In the genomic region with DNA sequence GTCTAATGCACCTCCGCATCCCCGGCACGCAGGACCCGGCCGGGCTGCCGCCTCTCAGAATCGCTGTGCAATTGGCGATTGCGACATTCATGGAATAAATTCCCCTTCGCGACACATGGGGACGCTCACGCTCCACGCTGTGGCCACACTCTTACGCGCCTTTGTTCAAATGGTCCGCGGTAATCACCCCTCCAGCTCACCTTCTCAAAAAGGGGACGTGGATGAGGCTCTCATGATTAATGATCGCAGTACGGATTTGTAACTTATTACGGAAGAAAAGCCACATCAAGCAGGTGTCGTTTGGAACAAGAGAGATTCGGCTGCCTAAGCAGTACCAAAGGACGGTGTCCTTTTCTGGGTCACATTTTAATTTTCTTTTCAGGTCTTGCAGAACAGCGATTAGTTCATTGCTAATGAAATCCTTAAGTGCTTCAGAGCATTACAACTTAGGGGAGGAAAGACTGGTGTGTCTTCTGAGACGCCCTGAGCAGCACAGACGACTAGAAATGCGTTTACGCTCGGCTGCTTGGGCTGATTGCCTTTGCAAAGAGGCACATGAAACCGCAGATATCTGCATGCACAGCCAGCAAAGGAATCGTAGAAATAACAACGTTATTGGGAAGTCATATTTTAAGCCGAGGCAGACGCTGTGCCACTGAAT, we compare ENCODE assay signal across 8 cellular contexts. TPM values are rescaled to one million over a fixed set of nuclear protein-coding genes. Genes with fewer than 3 reads are reported as not detected.
A peak's percentile ranks its signal among the peaks of the same experiment; 100 is the strongest.
DNase-seq lines count a peak whose midpoint lies in the region; ATAC-seq and TF ChIP-seq lines count a peak whose summit lies in the region.

No MANE protein-coding gene starts in this region.

- intact Hi-C loops in HCT116 (cut with micrococcal nuclease) (loop anchor here (1.0 to 2.0 kb wide), 4 partner anchors 216 to 1085 kb away; a partner anchor contains a TSS), MCF 10A (cut with micrococcal nuclease) (loop anchor here (2.0 to 10.0 kb wide), 5 partner anchors 176 to 916 kb away; no protein-coding TSS in a partner anchor)

- no peaks in the 10 kb centered on the region for H4K20me1 ChIP-seq in HCT116 (ENCODE audit: insufficient read depth)
- no peaks in the 10 kb centered on the region for H4K20me1 ChIP-seq in smooth muscle cell (ENCODE audit: low read depth)

- peak overlapping the region; percentile 57 for H3K4me2 ChIP-seq in HCT116 (ENCODE audit: low read length)
- peak overlapping the region; percentile 44 for H3K4me2 ChIP-seq in smooth muscle cell

- CTCF ChIA-PET in HCT116 (lab: Charles Lee) (interaction anchor here (1.1 to 2.0 kb wide), 3 partner anchors 216 to 1498 kb away, joined by 3 to 10 read pairs (median 5); no protein-coding TSS in a partner anchor), MCF 10A (lab: Yijun Ruan, JAX) (interaction anchor here (0.6 to 1.8 kb wide), 16 partner anchors 8 to 1238 kb away, joined by 3 to 6 read pairs (median 3); no protein-coding TSS in a partner anchor)

- no peak for TF ChIP-seq POLR2A in HCT116 (IDR thresholded peaks at IDR 0.05; ENCODE audit: borderline replicate concordance, extremely low read depth, insufficient read depth, insufficient read length)

- ATAC-seq in HCT116 (peak; percentile 94), HG03196 (IDR thresholded peaks at IDR 0.05; ENCODE audit: unreplicated experiment) (no peak), HG03521 (IDR thresholded peaks at IDR 0.05; ENCODE audit: unreplicated experiment) (no peak)

- peaks cover 5% of the 10 kb centered on the region for H3K36me3 Mint-ChIP-seq in MCF 10A (ENCODE audit: insufficient read depth, unreplicated experiment)

- H3K27ac Mint-ChIP-seq in MCF 10A (ENCODE audit: low read depth, unreplicated experiment), result no peak overlapping the region

- no peaks in the 10 kb centered on the region for H3F3A ChIP-seq in smooth muscle cell (ENCODE audit: low read depth)

- H3K9ac ChIP-seq in HCT116 (ENCODE audit: low read length) (no peak overlapping the region), smooth muscle cell (ENCODE audit: low read depth) (no peak overlapping the region)

- peaks cover 38% of the 10 kb centered on the region for H3K27me3 Mint-ChIP-seq in MCF 10A (ENCODE audit: insufficient read depth, unreplicated experiment)

- H3K4me3 Mint-ChIP-seq in MCF 10A (ENCODE audit: unreplicated experiment), result no peak overlapping the region

- H3K4me1 ChIP-seq in HCT116 (ENCODE audit: control insufficient read depth in 1 of 2, insufficient read depth in 2 of 2, low read length in 2 of 2) (peaks cover 2 to 6% of the 10 kb centered on the region in 2 experiments; a peak in 1 of 4 replicates), smooth muscle cell (ENCODE audit: low read depth) (peaks cover 6% of the 10 kb centered on the region)

- peak; percentile 97 for TF ChIP-seq RAD21 in HCT116 (IDR thresholded peaks at IDR 0.05; ENCODE audit: low read depth)

- H3K4me3 ChIP-seq in HCT116 (replicated peaks in 1 of 2; ENCODE audit: low read depth in 1 of 2, low read length in 2 of 2) (peak overlapping the region in 1 of 2 experiments; percentile 11; a peak in 2 of 4 replicates), smooth muscle cell (no peak overlapping the region)

- BruUV-seq in HCT116 (replicated peaks; lab: Mats Ljungman, UMichigan) (no TSS peak), MCF 10A (replicated peaks; lab: Mats Ljungman, UMichigan) (no TSS peak)

- POLR2A ChIA-PET in HCT116 (lab: Charles Lee) (no interaction called here), MCF 10A (lab: Yijun Ruan, JAX) (interaction anchor here (0.6 kb wide), 1 partner anchor 199 kb away, joined by 3 read pairs; no protein-coding TSS in a partner anchor)

- peak overlapping the region; percentile 89 for H2AFZ ChIP-seq in HCT116 (ENCODE audit: low read depth, low read length, poor library complexity, severe bottlenecking)
- no peak overlapping the region for H2AFZ ChIP-seq in smooth muscle cell (ENCODE audit: low read depth)

- no peaks in the 10 kb centered on the region for H3K36me3 ChIP-seq in HCT116 (ENCODE audit: control insufficient read depth in 1 of 2, insufficient read depth in 2 of 2, low read length in 2 of 2)
- H3K36me3 ChIP-seq in smooth muscle cell (ENCODE audit: low read depth), result no peaks in the 10 kb centered on the region

- RAD21 ChIA-PET in HCT116 (lab: Charles Lee; ENCODE audit: low non-redundant PET in 1 of 2, low total read pairs in 2 of 2, uncharacterized antibody in 2 of 2, unreplicated experiment in 2 of 2), result interaction anchor here in 1 of 2 experiments (1.4 to 1.9 kb wide), 2 partner anchors 188 to 216 kb away, joined by 5 read pairs; no protein-coding TSS in a partner anchor

- H3K27ac ChIP-seq in HCT116 (ENCODE audit: low read depth, low read length), result no peak overlapping the region
- H3K27ac ChIP-seq in smooth muscle cell (ENCODE audit: low read depth), result no peak overlapping the region

- H3K4me1 Mint-ChIP-seq in MCF 10A (ENCODE audit: insufficient read depth, unreplicated experiment), result peaks cover 19% of the 10 kb centered on the region

- H3K9me2 ChIP-seq in HCT116 (ENCODE audit: insufficient read depth), result no peaks in the 10 kb centered on the region

- DNase-seq in DMS 273 treated with DMSO at 0.1 percent for 48 hours (lab: John Stamatoyannopoulos, UW) (peak; percentile 2), HCT116 (ENCODE audit: low read depth, low spot score) (peak; percentile 38), NCI-H524 (lab: John Stamatoyannopoulos, UW) (peak; percentile 37 to 77), MCF 10A (ENCODE audit: unreplicated experiment) (peak; percentile 27), iPS-NIHi11 (ENCODE audit: low spot score) (peak; percentile 84), smooth muscle cell (lab: John Stamatoyannopoulos, UW; ENCODE audit: unreplicated experiment) (no peak)

- H3K9me3 ChIP-seq in HCT116 (ENCODE audit: control insufficient read depth in 1 of 2, insufficient read depth in 1 of 2, low read depth in 1 of 2, low read length in 2 of 2), result peaks cover 4 to 8% of the 10 kb centered on the region in 2 experiments; a peak in 2 of 4 replicates
- no peaks in the 10 kb centered on the region for H3K9me3 ChIP-seq in smooth muscle cell (replicated peaks; ENCODE audit: low read depth)

- 39% methylated on average over 36 of the region's 36 CpGs for WGBS in smooth muscle cell (ENCODE audit: low lambda C conversion rate)

- no peaks in the 10 kb centered on the region for H3K79me2 ChIP-seq in HCT116 (ENCODE audit: insufficient read depth, low read length)
- H3K79me2 ChIP-seq in smooth muscle cell (ENCODE audit: low read depth), result no peaks in the 10 kb centered on the region

- TF ChIP-seq CTCF in HCT116 (IDR thresholded peaks at IDR 0.05 in 2 of 3, conservative IDR thresholded peaks at IDR 0.05 in 1 of 3; ENCODE audit: borderline replicate concordance in 1 of 3, insufficient read depth in 1 of 3, low read depth in 2 of 3, low read length in 2 of 3) (peak; percentile 78 to 92 (median 87)), MCF 10A (IDR thresholded peaks at IDR 0.05; ENCODE audit: unreplicated experiment) (peak; percentile 95), smooth muscle cell (IDR thresholded peaks at IDR 0.05; ENCODE audit: borderline replicate concordance, insufficient read depth, poor library complexity, severe bottlenecking) (peak; percentile 75)

- H3K9me3 Mint-ChIP-seq in MCF 10A (ENCODE audit: unreplicated experiment), result peaks cover 8% of the 10 kb centered on the region

- H3K27me3 ChIP-seq in HCT116 (ENCODE audit: insufficient read depth, low read length), result peaks cover 10% of the 10 kb centered on the region; the same call in 1 of the 2 replicates
- H3K27me3 ChIP-seq in smooth muscle cell (ENCODE audit: low read depth), result peaks cover 33% of the 10 kb centered on the region

TF ChIP-seq in HCT116, 20 proteins besides CTCF, POLR2A, EP300 and RAD21:
- TF ChIP-seq EZH2 (IDR thresholded peaks at IDR 0.05) (no peak), YY1 (IDR thresholded peaks at IDR 0.05; ENCODE audit: extremely low read depth, insufficient replicate concordance, low read depth, low read length) (no peak), CEBPB (IDR thresholded peaks at IDR 0.05; ENCODE audit: low read depth) (peak; percentile 99)

RNA-seq across cellular contexts. Expression of a gene that starts 37.3 kb away (rescaled TPM):
- 0.44 TPM for total RNA-seq in HCT116 (2021; ENCODE audit: unreplicated experiment)
- 0.32 and 0.43 TPM in 2 replicates for polyA plus RNA-seq in HCT116 (2012)
- 0.68 and 1.3 TPM in 2 replicates for total RNA-seq in MCF 10A (2022)
- total RNA-seq in smooth muscle cell, result 0.04 TPM in 1 of 2 replicates, not detected in the other
- polyA plus RNA-seq in smooth muscle cell, result 0.14 TPM in 1 of 2 replicates, not detected in the other

RNA-seq across cellular contexts. Expression of a gene that starts 44.5 kb away (rescaled TPM):
- total RNA-seq in HCT116 (2021; ENCODE audit: unreplicated experiment) (1,420 TPM), MCF 10A (2022) (1,362 and 1,467 TPM in 2 replicates), smooth muscle cell (332 and 367 TPM in 2 replicates)
- 1,293 and 1,596 TPM in 2 replicates for polyA plus RNA-seq in HCT116 (2012)
- 595 and 627 TPM in 2 replicates for polyA plus RNA-seq in smooth muscle cell
